Comparison of ENCODE assay signal across 17 cellular contexts in genomic region chr6:125004198-125004597, GRCh38. TPM values are rescaled to one million over a fixed set of nuclear protein-coding genes. Genes with fewer than 3 reads are reported as not detected.
DNase-seq lines count a peak whose midpoint lies in the region; TF ChIP-seq lines count a peak whose summit lies in the region.
"Had no signal": no experiment of that assay in that cellular context is flagged by ENCODE, and none has a peak within 500 bp of the region (broad histone marks: within the 10 kb centered on the region; RNA-seq: fewer than 3 reads in every experiment).

No MANE protein-coding gene starts in this region.

- H3K4me3 ChIP-seq in mesenchymal stem cell (ENCODE audit: insufficient read depth in 1 of 2, low read depth in 1 of 2, low read length in 2 of 2): no peak overlapping the region

- peak overlapping the region in 1 of 2 experiments; percentile 57 for H3K18ac ChIP-seq in mesenchymal stem cell (ENCODE audit: low read depth in 1 of 2, low read length in 2 of 2)

- no peak overlapping the region for H3K4ac ChIP-seq in mesenchymal stem cell (ENCODE audit: low read depth in 1 of 2, low read length in 2 of 2)

- peaks cover 0 to 3% of the 10 kb centered on the region in 2 experiments for H3K36me3 ChIP-seq in mesenchymal stem cell (ENCODE audit: control insufficient read depth in 1 of 2, insufficient read depth in 2 of 2, low read depth in 1 of 2, low read length in 2 of 2)

- 0 out of 2 replicates have a peak, but pooled peaks cover 3% of the 10 kb centered on the region for H3K27me3 Mint-ChIP-seq in HFFc6 (ENCODE audit: insufficient read depth)
- H3K27me3 Mint-ChIP-seq: activated T-helper 17 cell treated with anti-CD3 and anti-CD28 coated beads, Interleukin-2, amount 50 U/mL, for 72 hours had no signal

- no peak overlapping the region for H3K27ac ChIP-seq in mesenchymal stem cell (ENCODE audit: low read length, poor library complexity, severe bottlenecking)
- H3K27ac ChIP-seq: KMS-11 had no signal

- no peak overlapping the region for H4K91ac ChIP-seq in mesenchymal stem cell (ENCODE audit: low read length)

- no peak overlapping the region for H2AFZ ChIP-seq in mesenchymal stem cell (ENCODE audit: low read depth, low read length)

- 52% methylated on average over 1 of the region's 1 CpG for WGBS in mesenchymal stem cell

- H3K36me3 Mint-ChIP-seq in HFFc6 (ENCODE audit: low read depth): peaks cover 12% of the 10 kb centered on the region; the same call in 1 of the 2 replicates

- H3K14ac ChIP-seq in mesenchymal stem cell (ENCODE audit: low read length in 2 of 2): no peak overlapping the region

- no peak overlapping the region for H2BK120ac ChIP-seq in mesenchymal stem cell (ENCODE audit: low read depth, low read length)

- no peak overlapping the region for H2AK5ac ChIP-seq in mesenchymal stem cell (ENCODE audit: low read length, severe bottlenecking)

- H2BK5ac ChIP-seq in mesenchymal stem cell (ENCODE audit: low read depth, low read length, poor library complexity, severe bottlenecking): no peak overlapping the region

- H3K23ac ChIP-seq in mesenchymal stem cell (ENCODE audit: low read length in 2 of 2): peak overlapping the region in 1 of 2 experiments; percentile 72

- H2BK15ac ChIP-seq in mesenchymal stem cell (ENCODE audit: low read depth, poor library complexity, severe bottlenecking): no peak overlapping the region

- H4K8ac ChIP-seq in mesenchymal stem cell (ENCODE audit: low read length): no peak overlapping the region

- H3K27me3 ChIP-seq in mesenchymal stem cell (ENCODE audit: control insufficient read depth in 1 of 2, insufficient read depth in 1 of 2, low read length in 2 of 2): no peaks in the 10 kb centered on the region

- peaks cover 8% of the 10 kb centered on the region for H3K79me1 ChIP-seq in mesenchymal stem cell (replicated peaks; ENCODE audit: low read length, poor library complexity, severe bottlenecking)

- H3K9me3 ChIP-seq in mesenchymal stem cell (ENCODE audit: control insufficient read depth, low read length): no peaks in the 10 kb centered on the region

- peaks cover 4% of the 10 kb centered on the region for H3K4me1 ChIP-seq in mesenchymal stem cell (ENCODE audit: control insufficient read depth, insufficient read depth, low read depth, low read length)

- peaks cover 69% of the 10 kb centered on the region for H3K4me1 Mint-ChIP-seq in HFFc6 (ENCODE audit: low read depth)
- H3K4me1 Mint-ChIP-seq: activated T-helper 17 cell treated with anti-CD3 and anti-CD28 coated beads, Interleukin-2, amount 50 U/mL, for 72 hours had no signal

- DNase-seq in ACHN (peak; percentile 50), HFFc6 (peak; percentile 17), amniotic epithelial cell (ENCODE audit: low read depth) (peak; percentile 87), mesenchymal stem cell (peak; percentile 20), NCI-H510A treated with DMSO at 0.1 percent for 48 hours (lab: John Stamatoyannopoulos, UW) (no peak), NCI-H2171 (lab: John Stamatoyannopoulos, UW) (no peak), hepatic stellate cell (ENCODE audit: low spot score) (no peak), NCI-H1930 (lab: John Stamatoyannopoulos, UW) (no peak)
- DNase-seq: caudate nucleus, COR-L47, GDM1, NCI-H1417, NCI-H446, SIG-M5 had no signal

- H3K4me2 ChIP-seq in mesenchymal stem cell (ENCODE audit: low read length, poor library complexity, severe bottlenecking): no peak overlapping the region
- H3K4me2 ChIP-seq: KMS-11 had no signal

- no peak overlapping the region for H3K9ac ChIP-seq in mesenchymal stem cell (ENCODE audit: low read length)
- H3K9ac ChIP-seq: KMS-11 had no signal

- peak overlapping the region; percentile 58 for H3K27ac Mint-ChIP-seq in HFFc6
- H3K27ac Mint-ChIP-seq: activated T-helper 17 cell treated with anti-CD3 and anti-CD28 coated beads, Interleukin-2, amount 50 U/mL, for 72 hours; T-helper 1 cell treated with Interleukin-12 subunit alpha and Interleukin-12 subunit beta and Interleukin-4 antibody, amounts not matched to agents 30 μg/mL and 1 μg/mL, for 36 hours had no signal

- no peak overlapping the region for H2BK12ac ChIP-seq in mesenchymal stem cell (ENCODE audit: low read length in 2 of 2)

- H3K9me3 Mint-ChIP-seq in HFFc6: no peaks in the 10 kb centered on the region
- H3K9me3 Mint-ChIP-seq: activated T-helper 17 cell treated with anti-CD3 and anti-CD28 coated beads, Interleukin-2, amount 50 U/mL, for 72 hours; T-helper 1 cell treated with Interleukin-12 subunit alpha and Interleukin-12 subunit beta and Interleukin-4 antibody, amounts not matched to agents 30 μg/mL and 1 μg/mL, for 36 hours had no signal

- no peak overlapping the region for H3K4me3 Mint-ChIP-seq in HFFc6
- H3K4me3 Mint-ChIP-seq: activated T-helper 17 cell treated with anti-CD3 and anti-CD28 coated beads, Interleukin-2, amount 50 U/mL, for 72 hours; T-helper 1 cell treated with Interleukin-12 subunit alpha and Interleukin-12 subunit beta and Interleukin-4 antibody, amounts not matched to agents 30 μg/mL and 1 μg/mL, for 36 hours had no signal

- in situ Hi-C loops in ACHN (cut with HindIII; ENCODE audit: low pct_ligation_motif_present, low pct_unique_long_range_greater_than_20kb, low sequenced_read_pairs): no loop called here

- no peak for TF ChIP-seq CTCF in HFFc6 (IDR thresholded peaks at IDR 0.05)

RNA-seq across cellular contexts. Expression of gene RNF217, which starts 42.0 kb away (rescaled TPM):
- total RNA-seq in HFFc6 (2021; fragmentation: NEBNext Ultra II Directional; extraction: Animal tissue kit (Norgen Biotek cat#: 25700)): 10 to 100 TPM; 10.9 to 19.4 (median 14.7) TPM
- polyA plus RNA-seq in mesenchymal stem cell (2013, experiment 1 of 2): 12.7 TPM
- polyA plus RNA-seq in mesenchymal stem cell (2013, experiment 2 of 2): 12.3 TPM

Comparison
In these comparisons a context has a peak if more than half of its experiments do, and no peak if none do; other contexts are left out.
1. DNase-seq: peak in ACHN (single experiment), HFFc6 (single experiment), amniotic epithelial cell (single experiment) and mesenchymal stem cell (single experiment); none in NCI-H510A treated with DMSO at 0.1 percent for 48 hours (single experiment), NCI-H2171 (single experiment), hepatic stellate cell (single experiment) and NCI-H1930 (0 of 2).